1 cellular context compared by ENCODE assay signal in genomic region chr7:149714081-149714909, GRCh38.
A peak's percentile ranks its signal among the peaks of the same experiment; 100 is the strongest.
TF ChIP-seq lines count a peak whose summit lies in the region.

No MANE protein-coding gene starts in this region.

TF ChIP-seq in HepG2, 621 proteins besides CTCF, POLR2A, EP300 and RAD21 (continued from another document):
- TF ChIP-seq MLXIP (CRISPR knock-in tag; IDR thresholded peaks at IDR 0.05; ENCODE audit: borderline replicate concordance) (no peak), POLR2AphosphoS2 (IDR thresholded peaks at IDR 0.05; ENCODE audit: low read depth, low read length) (no peak), ZNF234 (CRISPR knock-in tag; conservative IDR thresholded peaks at IDR 0.05) (no peak), SP5 (CRISPR knock-in tag; IDR thresholded peaks at IDR 0.05; ENCODE audit: borderline replicate concordance, low read depth) (peak; percentile 36), ZNF710 (CRISPR knock-in tag; IDR thresholded peaks at IDR 0.05; ENCODE audit: borderline replicate concordance) (no peak), TCF7 (IDR thresholded peaks at IDR 0.05; ENCODE audit: low read depth) (no peak), SIN3A (IDR thresholded peaks at IDR 0.05; ENCODE audit: borderline replicate concordance, low read depth, low read length) (no peak), ZNF577 (CRISPR knock-in tag; IDR thresholded peaks at IDR 0.05; ENCODE audit: borderline replicate concordance, low read depth) (no peak), ZKSCAN1 (IDR thresholded peaks at IDR 0.05; ENCODE audit: low read length) (peak; percentile 78; the same call in 1 of the 2 replicates), PRDM15 (CRISPR knock-in tag; IDR thresholded peaks at IDR 0.05) (no peak), SNAI1 (CRISPR knock-in tag; IDR thresholded peaks at IDR 0.05; ENCODE audit: borderline replicate concordance) (0 out of 2 replicates have a peak, but pooled peaks have one; percentile 29), ATF5 (CRISPR knock-in tag; IDR thresholded peaks at IDR 0.05; ENCODE audit: low read depth) (no peak), PITX1 (CRISPR knock-in tag; IDR thresholded peaks at IDR 0.05) (no peak), NFKB2 (CRISPR knock-in tag; IDR thresholded peaks at IDR 0.05; ENCODE audit: borderline replicate concordance) (peak; percentile 46; the same call in 1 of the 2 replicates), YY1 (IDR thresholded peaks at IDR 0.05; ENCODE audit: insufficient read depth, insufficient replicate concordance, low read depth, low read length) (peak; percentile 47), POGK (CRISPR knock-in tag; conservative IDR thresholded peaks at IDR 0.05) (peak; percentile 47; the same call in 1 of the 2 replicates), CERS6 (CRISPR knock-in tag; IDR thresholded peaks at IDR 0.05) (no peak), TEF (CRISPR knock-in tag; IDR thresholded peaks at IDR 0.05) (no peak), SAFB2 (CRISPR knock-in tag; IDR thresholded peaks at IDR 0.05; ENCODE audit: borderline replicate concordance, low read depth) (no peak), MAZ (IDR thresholded peaks at IDR 0.05; ENCODE audit: borderline replicate concordance, low read depth, low read length) (no peak), MAZ (CRISPR knock-in tag; IDR thresholded peaks at IDR 0.05; ENCODE audit: low read depth) (peak; percentile 53)
